ENCODE assay signal across 1 cellular context in the genomic region with DNA sequence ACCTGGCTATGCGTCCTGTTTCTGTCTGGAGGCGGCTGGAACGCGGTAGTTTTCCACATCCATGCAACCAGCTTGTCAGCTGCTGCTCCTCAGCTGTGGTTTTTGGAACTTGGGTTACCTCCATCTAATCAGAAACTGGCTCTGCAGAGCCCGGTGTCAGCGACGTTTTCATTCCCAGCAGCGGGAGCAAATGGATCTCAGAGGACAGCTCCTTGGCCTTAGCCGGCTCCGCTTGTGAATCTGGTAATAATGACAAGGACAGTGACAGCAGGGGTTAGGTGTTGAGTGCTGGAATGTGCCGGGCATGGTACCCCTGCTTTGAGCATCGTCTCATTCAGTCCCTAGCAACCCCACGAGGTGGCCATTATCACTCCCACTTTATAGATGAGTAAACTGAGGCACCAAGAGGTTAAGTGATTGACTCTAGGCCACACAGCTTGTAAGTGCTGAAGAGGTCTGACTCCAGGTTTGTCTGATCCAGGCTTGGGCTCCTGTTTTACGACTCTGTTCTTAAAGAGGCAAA.
TF ChIP-seq lines count a peak whose summit lies in the region.

No MANE protein-coding gene starts in this region.

TF ChIP-seq in GM12878, 131 proteins besides CTCF, POLR2A, EP300 and RAD21:
- TF ChIP-seq ZSCAN29 (IDR thresholded peaks at IDR 0.05) = no peak
- no peak for TF ChIP-seq HDGF (IDR thresholded peaks at IDR 0.05)
- TF ChIP-seq CBX3 (IDR thresholded peaks at IDR 0.05; ENCODE audit: borderline replicate concordance, low read depth) = no peak
- no peak for TF ChIP-seq CHD4 (IDR thresholded peaks at IDR 0.05)
- TF ChIP-seq, protein P1, sequence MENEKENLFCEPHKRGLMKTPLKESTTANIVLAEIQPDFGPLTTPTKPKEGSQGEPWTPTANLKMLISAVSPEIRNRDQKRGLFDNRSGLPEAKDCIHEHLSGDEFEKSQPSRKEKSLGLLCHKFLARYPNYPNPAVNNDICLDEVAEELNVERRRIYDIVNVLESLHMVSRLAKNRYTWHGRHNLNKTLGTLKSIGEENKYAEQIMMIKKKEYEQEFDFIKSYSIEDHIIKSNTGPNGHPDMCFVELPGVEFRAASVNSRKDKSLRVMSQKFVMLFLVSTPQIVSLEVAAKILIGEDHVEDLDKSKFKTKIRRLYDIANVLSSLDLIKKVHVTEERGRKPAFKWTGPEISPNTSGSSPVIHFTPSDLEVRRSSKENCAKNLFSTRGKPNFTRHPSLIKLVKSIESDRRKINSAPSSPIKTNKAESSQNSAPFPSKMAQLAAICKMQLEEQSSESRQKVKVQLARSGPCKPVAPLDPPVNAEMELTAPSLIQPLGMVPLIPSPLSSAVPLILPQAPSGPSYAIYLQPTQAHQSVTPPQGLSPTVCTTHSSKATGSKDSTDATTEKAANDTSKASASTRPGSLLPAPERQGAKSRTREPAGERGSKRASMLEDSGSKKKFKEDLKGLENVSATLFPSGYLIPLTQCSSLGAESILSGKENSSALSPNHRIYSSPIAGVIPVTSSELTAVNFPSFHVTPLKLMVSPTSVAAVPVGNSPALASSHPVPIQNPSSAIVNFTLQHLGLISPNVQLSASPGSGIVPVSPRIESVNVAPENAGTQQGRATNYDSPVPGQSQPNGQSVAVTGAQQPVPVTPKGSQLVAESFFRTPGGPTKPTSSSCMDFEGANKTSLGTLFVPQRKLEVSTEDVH (IDR thresholded peaks at IDR 0.05; ENCODE audit: low read depth, partially characterized antibody) = no peak
- TF ChIP-seq, protein P2, sequence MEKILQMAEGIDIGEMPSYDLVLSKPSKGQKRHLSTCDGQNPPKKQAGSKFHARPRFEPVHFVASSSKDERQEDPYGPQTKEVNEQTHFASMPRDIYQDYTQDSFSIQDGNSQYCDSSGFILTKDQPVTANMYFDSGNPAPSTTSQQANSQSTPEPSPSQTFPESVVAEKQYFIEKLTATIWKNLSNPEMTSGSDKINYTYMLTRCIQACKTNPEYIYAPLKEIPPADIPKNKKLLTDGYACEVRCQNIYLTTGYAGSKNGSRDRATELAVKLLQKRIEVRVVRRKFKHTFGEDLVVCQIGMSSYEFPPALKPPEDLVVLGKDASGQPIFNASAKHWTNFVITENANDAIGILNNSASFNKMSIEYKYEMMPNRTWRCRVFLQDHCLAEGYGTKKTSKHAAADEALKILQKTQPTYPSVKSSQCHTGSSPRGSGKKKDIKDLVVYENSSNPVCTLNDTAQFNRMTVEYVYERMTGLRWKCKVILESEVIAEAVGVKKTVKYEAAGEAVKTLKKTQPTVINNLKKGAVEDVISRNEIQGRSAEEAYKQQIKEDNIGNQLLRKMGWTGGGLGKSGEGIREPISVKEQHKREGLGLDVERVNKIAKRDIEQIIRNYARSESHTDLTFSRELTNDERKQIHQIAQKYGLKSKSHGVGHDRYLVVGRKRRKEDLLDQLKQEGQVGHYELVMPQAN (conservative IDR thresholded peaks at IDR 0.05) = no peak
- TF ChIP-seq, protein P3, sequence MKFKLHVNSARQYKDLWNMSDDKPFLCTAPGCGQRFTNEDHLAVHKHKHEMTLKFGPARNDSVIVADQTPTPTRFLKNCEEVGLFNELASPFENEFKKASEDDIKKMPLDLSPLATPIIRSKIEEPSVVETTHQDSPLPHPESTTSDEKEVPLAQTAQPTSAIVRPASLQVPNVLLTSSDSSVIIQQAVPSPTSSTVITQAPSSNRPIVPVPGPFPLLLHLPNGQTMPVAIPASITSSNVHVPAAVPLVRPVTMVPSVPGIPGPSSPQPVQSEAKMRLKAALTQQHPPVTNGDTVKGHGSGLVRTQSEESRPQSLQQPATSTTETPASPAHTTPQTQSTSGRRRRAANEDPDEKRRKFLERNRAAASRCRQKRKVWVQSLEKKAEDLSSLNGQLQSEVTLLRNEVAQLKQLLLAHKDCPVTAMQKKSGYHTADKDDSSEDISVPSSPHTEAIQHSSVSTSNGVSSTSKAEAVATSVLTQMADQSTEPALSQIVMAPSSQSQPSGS (IDR thresholded peaks at IDR 0.05; ENCODE audit: low read length) = no peak
- TF ChIP-seq, protein P4, sequence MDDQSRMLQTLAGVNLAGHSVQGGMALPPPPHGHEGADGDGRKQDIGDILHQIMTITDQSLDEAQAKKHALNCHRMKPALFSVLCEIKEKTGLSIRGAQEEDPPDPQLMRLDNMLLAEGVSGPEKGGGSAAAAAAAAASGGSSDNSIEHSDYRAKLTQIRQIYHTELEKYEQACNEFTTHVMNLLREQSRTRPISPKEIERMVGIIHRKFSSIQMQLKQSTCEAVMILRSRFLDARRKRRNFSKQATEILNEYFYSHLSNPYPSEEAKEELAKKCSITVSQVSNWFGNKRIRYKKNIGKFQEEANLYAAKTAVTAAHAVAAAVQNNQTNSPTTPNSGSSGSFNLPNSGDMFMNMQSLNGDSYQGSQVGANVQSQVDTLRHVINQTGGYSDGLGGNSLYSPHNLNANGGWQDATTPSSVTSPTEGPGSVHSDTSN (IDR thresholded peaks at IDR 0.05; ENCODE audit: insufficient replicate concordance, low read depth, low read length) = no peak
- no peak for TF ChIP-seq SUPT20H (IDR thresholded peaks at IDR 0.05; ENCODE audit: borderline replicate concordance, control insufficient read depth, low read depth, low read length)
- TF ChIP-seq ZNF24 (IDR thresholded peaks at IDR 0.05) = no peak
- TF ChIP-seq, protein P5, sequence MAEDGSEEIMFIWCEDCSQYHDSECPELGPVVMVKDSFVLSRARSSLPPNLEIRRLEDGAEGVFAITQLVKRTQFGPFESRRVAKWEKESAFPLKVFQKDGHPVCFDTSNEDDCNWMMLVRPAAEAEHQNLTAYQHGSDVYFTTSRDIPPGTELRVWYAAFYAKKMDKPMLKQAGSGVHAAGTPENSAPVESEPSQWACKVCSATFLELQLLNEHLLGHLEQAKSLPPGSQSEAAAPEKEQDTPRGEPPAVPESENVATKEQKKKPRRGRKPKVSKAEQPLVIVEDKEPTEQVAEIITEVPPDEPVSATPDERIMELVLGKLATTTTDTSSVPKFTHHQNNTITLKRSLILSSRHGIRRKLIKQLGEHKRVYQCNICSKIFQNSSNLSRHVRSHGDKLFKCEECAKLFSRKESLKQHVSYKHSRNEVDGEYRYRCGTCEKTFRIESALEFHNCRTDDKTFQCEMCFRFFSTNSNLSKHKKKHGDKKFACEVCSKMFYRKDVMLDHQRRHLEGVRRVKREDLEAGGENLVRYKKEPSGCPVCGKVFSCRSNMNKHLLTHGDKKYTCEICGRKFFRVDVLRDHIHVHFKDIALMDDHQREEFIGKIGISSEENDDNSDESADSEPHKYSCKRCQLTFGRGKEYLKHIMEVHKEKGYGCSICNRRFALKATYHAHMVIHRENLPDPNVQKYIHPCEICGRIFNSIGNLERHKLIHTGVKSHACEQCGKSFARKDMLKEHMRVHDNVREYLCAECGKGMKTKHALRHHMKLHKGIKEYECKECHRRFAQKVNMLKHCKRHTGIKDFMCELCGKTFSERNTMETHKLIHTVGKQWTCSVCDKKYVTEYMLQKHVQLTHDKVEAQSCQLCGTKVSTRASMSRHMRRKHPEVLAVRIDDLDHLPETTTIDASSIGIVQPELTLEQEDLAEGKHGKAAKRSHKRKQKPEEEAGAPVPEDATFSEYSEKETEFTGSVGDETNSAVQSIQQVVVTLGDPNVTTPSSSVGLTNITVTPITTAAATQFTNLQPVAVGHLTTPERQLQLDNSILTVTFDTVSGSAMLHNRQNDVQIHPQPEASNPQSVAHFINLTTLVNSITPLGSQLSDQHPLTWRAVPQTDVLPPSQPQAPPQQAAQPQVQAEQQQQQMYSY (CRISPR knock-in tag; IDR thresholded peaks at IDR 0.05) = no peak
- TF ChIP-seq TAF1 (IDR thresholded peaks at IDR 0.05; ENCODE audit: borderline replicate concordance, low read depth, low read length) = no peak
- no peak for TF ChIP-seq CEBPB (IDR thresholded peaks at IDR 0.05; ENCODE audit: borderline replicate concordance in 1 of 2, low read depth in 2 of 2, low read length in 2 of 2)
- TF ChIP-seq HDAC6 (IDR thresholded peaks at IDR 0.05; ENCODE audit: unreplicated experiment) = no peak
- no peak for TF ChIP-seq CHD2 (IDR thresholded peaks at IDR 0.05; ENCODE audit: borderline replicate concordance, low read depth, low read length)
- no peak for TF ChIP-seq TCF12 (IDR thresholded peaks at IDR 0.05; ENCODE audit: low read depth, low read length)
- TF ChIP-seq CBFB (IDR thresholded peaks at IDR 0.05; ENCODE audit: low read depth) = no peak
